9 cellular contexts compared by ENCODE assay signal in the genomic region with DNA sequence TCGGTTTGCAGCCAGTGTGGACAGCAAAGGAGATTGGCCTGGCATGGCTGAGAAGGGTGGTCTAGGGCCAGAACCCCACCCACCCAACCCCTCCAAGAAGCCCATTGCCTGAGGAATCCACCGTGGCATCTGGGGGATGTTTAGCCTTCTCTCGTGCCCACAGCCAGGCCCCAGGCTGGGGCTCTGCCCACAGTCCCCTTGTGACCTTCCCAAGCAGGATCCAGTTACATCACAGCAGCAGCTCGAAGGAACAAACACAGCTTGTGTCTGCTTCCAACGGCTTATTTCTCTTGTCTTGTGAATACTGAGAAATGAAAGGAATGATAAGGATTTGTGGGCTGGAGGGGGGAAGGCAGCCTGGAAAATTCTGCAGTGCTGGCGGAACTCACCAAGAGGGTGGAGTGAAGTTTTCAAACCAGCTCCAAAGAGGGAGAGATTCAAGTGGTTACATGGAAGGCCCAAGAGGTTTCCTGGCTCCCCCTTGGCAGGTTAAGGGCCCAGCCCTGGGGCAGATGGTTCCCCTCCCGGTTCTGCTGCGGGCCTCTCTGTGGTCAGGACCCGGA.
DNase-seq lines count a peak whose midpoint lies in the region; ATAC-seq, FAIRE-seq and TF ChIP-seq lines count a peak whose summit lies in the region.
"Had no signal": no experiment of that assay in that cellular context is flagged by ENCODE, and none has a peak within 500 bp of the region (broad histone marks: within the 10 kb centered on the region; RNA-seq: fewer than 3 reads in every experiment).

No MANE protein-coding gene starts in this region.

- ATAC-seq in left lobe of liver: peak; percentile 37
- no peak for ATAC-seq in GM21737 (IDR thresholded peaks at IDR 0.05; ENCODE audit: unreplicated experiment)
- ATAC-seq in activated naive CD8-positive, alpha-beta T cell treated with anti-CD3 and anti-CD28 coated beads, Interleukin-2, amount 50 U/mL, for 24 hours: no peak
- ATAC-seq in CD4-positive, alpha-beta T cell (ENCODE audit: poor library complexity): no peak

- peak overlapping the region in 2 of 5 experiments; percentile 4 to 45 for H3K4me3 Mint-ChIP-seq in brain
- no peak overlapping the region for H3K4me3 Mint-ChIP-seq in activated naive CD8-positive, alpha-beta T cell treated with anti-CD3 and anti-CD28 coated beads, Interleukin-2, amount 50 U/mL, for 24 hours
- no peak overlapping the region for H3K4me3 Mint-ChIP-seq in CD4-positive, alpha-beta T cell

- H3K27me3 Mint-ChIP-seq in brain: peaks cover 5% of the 10 kb centered on the region
- H3K27me3 Mint-ChIP-seq in activated naive CD8-positive, alpha-beta T cell treated with anti-CD3 and anti-CD28 coated beads, Interleukin-2, amount 50 U/mL, for 24 hours: no peaks in the 10 kb centered on the region
- no peaks in the 10 kb centered on the region for H3K27me3 Mint-ChIP-seq in CD4-positive, alpha-beta T cell

- FAIRE-seq in H54 (lab: Jason Lieb, UNC): no peak

- POLR2A ChIA-PET in HEK293 (lab: Yijun Ruan, JAX): interaction anchor here (1.0 to 1.5 kb wide), 6 partner anchors 17 to 78 kb away, joined by 3 to 7 read pairs (median 4); partner anchors contain the start of gene DHRS3
- POLR2A ChIA-PET in CD4-positive, alpha-beta T cell (lab: Charles Lee): interaction anchor here (1.0 kb wide), 1 partner anchor 19 kb away, joined by 3 read pairs; no protein-coding TSS in a partner anchor

- CTCF ChIA-PET in HEK293 (lab: Yijun Ruan, JAX): interaction anchor here (0.6 to 1.1 kb wide), 3 partner anchors 9 to 40 kb away, joined by 3 to 4 read pairs (median 3); no protein-coding TSS in a partner anchor
- CTCF ChIA-PET in CD4-positive, alpha-beta T cell (lab: Charles Lee): no interaction called here

- no peak for DNase-seq in left lobe of liver (ENCODE audit: low spot score)
- peak; percentile 84 for DNase-seq in stromal cell of bone marrow (ENCODE audit: low read depth)
- DNase-seq in activated naive CD8-positive, alpha-beta T cell treated with anti-CD3 and anti-CD28 coated beads, Interleukin-2, amount 50 U/mL, for 24 hours: no peak
- DNase-seq in H54 (ENCODE audit: insufficient read length, low spot score): no peak
- no peak for DNase-seq in CD4-positive, alpha-beta T cell
- DNase-seq: activated effector memory CD4-positive, alpha-beta T cell treated with Interleukin-2 at 50 U/mL for 16 hours had no signal

- peaks cover 17% of the 10 kb centered on the region for H3K4me1 Mint-ChIP-seq in brain
- H3K4me1 Mint-ChIP-seq in activated naive CD8-positive, alpha-beta T cell treated with anti-CD3 and anti-CD28 coated beads, Interleukin-2, amount 50 U/mL, for 24 hours: peaks cover 3% of the 10 kb centered on the region
- H3K4me1 Mint-ChIP-seq in CD4-positive, alpha-beta T cell (ENCODE audit: low read depth): no peaks in the 10 kb centered on the region

- peaks cover 4% of the 10 kb centered on the region; the same call in 1 of the 2 replicates for H3K4me1 ChIP-seq in HEK293 (ENCODE audit: control insufficient read depth, insufficient read depth, low read length)

- H3K27ac ChIP-seq in HEK293 (ENCODE audit: extremely low read depth, low read depth, low read length): peak overlapping the region; percentile 27
- H3K27ac ChIP-seq in CD4-positive, alpha-beta T cell (ENCODE audit: low read depth, low read length): no peak overlapping the region

- H3K4me3 ChIP-seq in HEK293 (ENCODE audit: low read depth, low read length): no peak overlapping the region

- H3K27me3 ChIP-seq in CD4-positive, alpha-beta T cell (ENCODE audit: control insufficient read depth, insufficient read depth, low read length): no peaks in the 10 kb centered on the region

- no peaks in the 10 kb centered on the region for H3K9me3 ChIP-seq in HEK293 (ENCODE audit: control insufficient read depth, insufficient read depth, low read depth, low read length)
- H3K9me3 ChIP-seq in CD4-positive, alpha-beta T cell (ENCODE audit: control insufficient read depth, low read length): no peaks in the 10 kb centered on the region

- H3K27ac Mint-ChIP-seq in brain: peak overlapping the region in 4 of 5 experiments; percentile 41 to 88 (median 83)
- no peak overlapping the region for H3K27ac Mint-ChIP-seq in activated naive CD8-positive, alpha-beta T cell treated with anti-CD3 and anti-CD28 coated beads, Interleukin-2, amount 50 U/mL, for 24 hours
- H3K27ac Mint-ChIP-seq in CD4-positive, alpha-beta T cell: no peak overlapping the region

- intact Hi-C loops in CD4-positive, alpha-beta T cell (cut with DNase I, micrococcal nuclease): no loop called here

- H3K9me3 Mint-ChIP-seq in brain: peaks cover 0 to 20% (median 3%) of the 10 kb centered on the region in 5 experiments
- no peaks in the 10 kb centered on the region for H3K9me3 Mint-ChIP-seq in activated naive CD8-positive, alpha-beta T cell treated with anti-CD3 and anti-CD28 coated beads, Interleukin-2, amount 50 U/mL, for 24 hours
- H3K9me3 Mint-ChIP-seq in CD4-positive, alpha-beta T cell: no peaks in the 10 kb centered on the region

- no peaks in the 10 kb centered on the region for H3K36me3 Mint-ChIP-seq in brain
- H3K36me3 Mint-ChIP-seq in activated naive CD8-positive, alpha-beta T cell treated with anti-CD3 and anti-CD28 coated beads, Interleukin-2, amount 50 U/mL, for 24 hours (ENCODE audit: low read depth): no peaks in the 10 kb centered on the region
- H3K36me3 Mint-ChIP-seq in CD4-positive, alpha-beta T cell (ENCODE audit: low read depth): no peaks in the 10 kb centered on the region

- no peaks in the 10 kb centered on the region for H3K36me3 ChIP-seq in HEK293 (ENCODE audit: control insufficient read depth in 2 of 2, insufficient read depth in 1 of 2, low read length in 2 of 2)

- no peak for TF ChIP-seq POLR2A in H54 (IDR thresholded peaks at IDR 0.05; ENCODE audit: low read depth, low read length)

- TF ChIP-seq CTCF in HEK293 (tag by site-specific recombination; IDR thresholded peaks at IDR 0.05): no peak
- no peak for TF ChIP-seq CTCF in brain (conservative IDR thresholded peaks at IDR 0.05)
- TF ChIP-seq CTCF in CD4-positive, alpha-beta T cell (IDR thresholded peaks at IDR 0.05): no peak

TF ChIP-seq in HEK293, 187 proteins besides CTCF, POLR2A, EP300 and RAD21:
- TF ChIP-seq SP2 (tag by site-specific recombination; IDR thresholded peaks at IDR 0.05): no peak
- no peak for TF ChIP-seq SCRT2 (tag by site-specific recombination; IDR thresholded peaks at IDR 0.05)
- TF ChIP-seq, protein P1, sequence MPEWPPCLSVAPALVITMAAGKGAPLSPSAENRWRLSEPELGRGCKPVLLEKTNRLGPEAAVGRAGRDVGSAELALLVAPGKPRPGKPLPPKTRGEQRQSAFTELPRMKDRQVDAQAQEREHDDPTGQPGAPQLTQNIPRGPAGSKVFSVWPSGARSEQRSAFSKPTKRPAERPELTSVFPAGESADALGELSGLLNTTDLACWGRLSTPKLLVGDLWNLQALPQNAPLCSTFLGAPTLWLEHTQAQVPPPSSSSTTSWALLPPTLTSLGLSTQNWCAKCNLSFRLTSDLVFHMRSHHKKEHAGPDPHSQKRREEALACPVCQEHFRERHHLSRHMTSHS (tag by site-specific recombination; IDR thresholded peaks at IDR 0.05): no peak
- TF ChIP-seq ZBTB1 (tag by site-specific recombination; IDR thresholded peaks at IDR 0.05): no peak
- TF ChIP-seq ZNF214 (tag by site-specific recombination; IDR thresholded peaks at IDR 0.05; ENCODE audit: borderline replicate concordance): no peak
- TF ChIP-seq ZFHX2 (tag by site-specific recombination; conservative IDR thresholded peaks at IDR 0.05): peak; percentile 35
- TF ChIP-seq ZIC2 (tag by site-specific recombination; IDR thresholded peaks at IDR 0.05): peak; percentile 56
- TF ChIP-seq EGR2 (tag by site-specific recombination; IDR thresholded peaks at IDR 0.05; ENCODE audit: low read depth): peak; percentile 7; the same call in 1 of the 2 replicates
- TF ChIP-seq ZNF169 (tag by site-specific recombination; IDR thresholded peaks at IDR 0.05): no peak

Comparison
In these comparisons a context has a peak if more than half of its experiments do, and no peak if none do; other contexts are left out.
1. H3K27ac Mint-ChIP-seq: peak in brain (4 of 5); none in activated naive CD8-positive, alpha-beta T cell treated with anti-CD3 and anti-CD28 coated beads, Interleukin-2, amount 50 U/mL, for 24 hours (single experiment) and CD4-positive, alpha-beta T cell (single experiment).